In the genomic region with DNA sequence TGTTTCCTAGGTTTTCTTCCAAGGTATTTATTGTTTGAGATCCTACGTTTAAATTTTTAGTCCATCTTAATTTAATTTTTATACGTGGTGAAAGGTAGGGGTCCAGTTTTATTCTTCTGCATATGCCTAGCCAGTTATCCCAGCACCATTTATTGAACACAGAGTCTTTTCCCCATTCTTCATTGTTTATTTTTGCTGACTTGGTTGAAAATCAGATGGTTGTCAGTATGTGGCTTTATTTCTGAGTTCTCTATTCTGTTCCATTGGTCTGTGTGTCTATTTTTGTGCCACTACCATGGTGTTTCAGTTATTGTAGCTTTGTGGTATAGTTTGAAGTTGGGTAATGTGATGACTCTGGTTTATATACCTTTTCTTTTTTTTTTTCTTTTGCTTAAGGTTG, we compare ENCODE assay signal across 34 cellular contexts.
DNase-seq lines count a peak whose midpoint lies in the region; ATAC-seq, FAIRE-seq and TF ChIP-seq lines count a peak whose summit lies in the region.
"Had no signal": no experiment of that assay in that cellular context is flagged by ENCODE, and none has a peak within 500 bp of the region (broad histone marks: within the 10 kb centered on the region; RNA-seq: fewer than 3 reads in every experiment).

No MANE protein-coding gene starts in this region.

- intact Hi-C loops in HepG2 (cut with micrococcal nuclease; ENCODE audit: unreplicated experiment) (no loop called here), right lobe of liver (cut with DNase I) (no loop called here), IMR-90 (cut with micrococcal nuclease) (no loop called here), K562 (cut with micrococcal nuclease) (no loop called here)

- H2AFZ ChIP-seq in HepG2 (ENCODE audit: low read length) (no peak overlapping the region), IMR-90 (replicated peaks; ENCODE audit: low read length, poor library complexity) (no peak overlapping the region), K562 (ENCODE audit: low read depth, low read length) (no peak overlapping the region)

- H3K79me1 ChIP-seq in IMR-90 (ENCODE audit: low read depth in 1 of 2, low read length in 2 of 2): no peaks in the 10 kb centered on the region

- H3K9me1 ChIP-seq in IMR-90 (ENCODE audit: insufficient read depth, low read length) (no peaks in the 10 kb centered on the region), K562 (ENCODE audit: control insufficient read depth, insufficient read depth, low read length) (no peaks in the 10 kb centered on the region)

- H4K91ac ChIP-seq in IMR-90 (ENCODE audit: insufficient read depth, low read depth, low read length): no peak overlapping the region

- H4K20me1 ChIP-seq in HepG2 (ENCODE audit: insufficient read depth, low read length) (no peaks in the 10 kb centered on the region), IMR-90 (ENCODE audit: insufficient read depth, low read length) (no peaks in the 10 kb centered on the region), K562 (replicated peaks; ENCODE audit: control insufficient read depth, insufficient read depth, low read length) (no peaks in the 10 kb centered on the region)
- H4K20me1 ChIP-seq: BLaER1; BLaER1 treated with 17β-estradiol and CSF1 and Interleukin-3, amounts not matched to agents 10 nM and 100 nM had no signal

- ATAC-seq in HepG2 (no peak), right lobe of liver (no peak), A549 (no peak), IMR-90 (ENCODE audit: low read depth) (no peak), K562 (no peak)
- ATAC-seq: CD8-positive, alpha-beta T cell had no signal

- FAIRE-seq in HepG2 (lab: Jason Lieb, UNC) (no peak), A549 (lab: Jason Lieb, UNC) (no peak), K562 (lab: Jason Lieb, UNC) (no peak)
- FAIRE-seq: A204.1, D721Med had no signal

- H3K4me2 ChIP-seq in HepG2 (ENCODE audit: low read depth, low read length) (no peak overlapping the region), A549 (no peak overlapping the region), IMR-90 (ENCODE audit: low read depth, low read length) (no peak overlapping the region), K562 (ENCODE audit: insufficient read depth, low read length) (no peak overlapping the region)
- H3K4me2 ChIP-seq: BLaER1; BLaER1 treated with 17β-estradiol and CSF1 and Interleukin-3, amounts not matched to agents 10 nM and 100 nM had no signal

- TF ChIP-seq RAD21 in HepG2 (CRISPR knock-in tag; IDR thresholded peaks at IDR 0.05) (no peak), A549 (conservative IDR thresholded peaks at IDR 0.05 in 1 of 2, IDR thresholded peaks at IDR 0.05 in 1 of 2) (no peak), IMR-90 (IDR thresholded peaks at IDR 0.05; ENCODE audit: low read length) (no peak), K562 (CRISPR knock-in tag; conservative IDR thresholded peaks at IDR 0.05 in 1 of 2, IDR thresholded peaks at IDR 0.05 in 1 of 2) (no peak)

- BruUV-seq in HepG2 (replicated peaks; lab: Mats Ljungman, UMichigan) (no TSS peak), IMR-90 (replicated peaks; lab: Mats Ljungman, UMichigan) (no TSS peak), K562 (replicated peaks; lab: Mats Ljungman, UMichigan) (no TSS peak)

- H3K14ac ChIP-seq in IMR-90 (replicated peaks; ENCODE audit: low read depth, low read length): no peak overlapping the region

- dilution Hi-C loops in IMR-90 (cut with HindIII; ENCODE audit: low sequenced_read_pairs, unreplicated experiment): no loop called here

- H2BK5ac ChIP-seq in IMR-90 (ENCODE audit: low read depth, low read length, poor library complexity, severe bottlenecking): no peak overlapping the region

- H3K4me3 ChIP-seq in HepG2 (replicated peaks in 1 of 3; ENCODE audit: insufficient read depth in 1 of 3, low read depth in 2 of 3, low read length in 3 of 3): no peak overlapping the region
- no peak overlapping the region for H3K4me3 ChIP-seq in right lobe of liver
- no peak overlapping the region for H3K4me3 ChIP-seq in A549
- no peak overlapping the region for H3K4me3 ChIP-seq in IMR-90 (ENCODE audit: insufficient read depth, low read depth, low read length)
- no peak overlapping the region for H3K4me3 ChIP-seq in K562
- H3K4me3 ChIP-seq: BLaER1; BLaER1 treated with 17β-estradiol and CSF1 and Interleukin-3, amounts not matched to agents 10 nM and 100 nM had no signal

- H3K23ac ChIP-seq in IMR-90 (ENCODE audit: low read depth, low read length): no peak overlapping the region

- TF ChIP-seq CTCF in HepG2 (CRISPR knock-in tag; IDR thresholded peaks at IDR 0.05) (no peak), right lobe of liver (IDR thresholded peaks at IDR 0.05) (no peak), A549 (IDR thresholded peaks at IDR 0.05) (no peak), IMR-90 (conservative IDR thresholded peaks at IDR 0.05; ENCODE audit: low read depth, low read length) (no peak), K562 (IDR thresholded peaks at IDR 0.05 in 2 of 3, conservative IDR thresholded peaks at IDR 0.05 in 1 of 3; ENCODE audit: insufficient read depth in 2 of 3, low read depth in 1 of 3, low read length in 3 of 3) (no peak)

- TF ChIP-seq POLR2A in HepG2 (IDR thresholded peaks at IDR 0.05; ENCODE audit: insufficient read depth in 1 of 2, low read depth in 2 of 2, low read length in 2 of 2) (no peak), right lobe of liver (IDR thresholded peaks at IDR 0.05) (no peak), A549 (IDR thresholded peaks at IDR 0.05; ENCODE audit: low read length) (no peak), IMR-90 (IDR thresholded peaks at IDR 0.05; ENCODE audit: low read depth, low read length) (no peak), K562 (conservative IDR thresholded peaks at IDR 0.05) (no peak)

- POLR2A ChIA-PET in HepG2 (lab: Yijun Ruan, JAX): no interaction called here
- POLR2A ChIA-PET in A549 (lab: Yijun Ruan, JAX): no interaction called here
- POLR2A ChIA-PET in IMR-90 (lab: Charles Lee; ENCODE audit: unreplicated experiment): interaction anchor here (0.8 kb wide), 1 partner anchor 10 kb away, joined by 3 read pairs; no protein-coding TSS in a partner anchor
- POLR2A ChIA-PET in K562 (lab: Yijun Ruan, JAX): no interaction called here

- H3K79me2 ChIP-seq in HepG2 (ENCODE audit: insufficient read depth, low read length): no peaks in the 10 kb centered on the region
- no peaks in the 10 kb centered on the region for H3K79me2 ChIP-seq in K562 (ENCODE audit: control insufficient read depth, insufficient read depth, low read length)

- in situ Hi-C loops in HepG2 (cut with HindIII; ENCODE audit: extremely low pct_ligation_motif_present, low pct_unique_long_range_greater_than_20kb) (no loop called here), IMR-90 (cut with MboI; ENCODE audit: low sequenced_read_pairs) (no loop called here), K562 (cut with MboI) (no loop called here)

- no peak overlapping the region for H3K4ac ChIP-seq in IMR-90 (ENCODE audit: low read depth, low read length)

- no peak for DNase-seq in HepG2 (ENCODE audit: low spot score)
- no peak for DNase-seq in right lobe of liver
- DNase-seq in A549 (ENCODE audit: low read depth in 1 of 2, low spot score in 1 of 2): no peak
- DNase-seq in IMR-90: no peak
- DNase-seq in K562 (ENCODE audit: extremely low read depth in 1 of 4, low spot score in 3 of 4): no peak
- DNase-seq in activated CD8-positive, alpha-beta memory T cell treated with anti-CD3 and anti-CD28 coated beads for 24 hours: no peak
- no peak for DNase-seq in foreskin melanocyte
- no peak for DNase-seq in stimulated activated CD8-positive, alpha-beta memory T cell treated with anti-CD3 and anti-CD28 coated beads, Interleukin-4, amount 100 ng/mL, for 48 hours
- DNase-seq: 8988T; ACHN; AML-193; BE2C; C1 segment of cervical spinal cord; Caco-2; Calu3; CD4-positive, alpha-beta memory T cell; CD4-positive, alpha-beta T cell; CD4-positive, CD25-positive, alpha-beta regulatory T cell; CD8-positive, alpha-beta memory T cell; CD8-positive, alpha-beta T cell; COR-L47; DMS 273 treated with DMSO at 0.1 percent for 48 hours; DMS153; DMS53; DMS79; DMS79 treated with DMSO at 0.1 percent for 48 hours; DND-41; EL had no signal

- no peaks in the 10 kb centered on the region for H3K27me3 ChIP-seq in HepG2 (ENCODE audit: control insufficient read depth in 1 of 2, insufficient read depth in 2 of 2, low read length in 2 of 2)
- H3K27me3 ChIP-seq in right lobe of liver: no peaks in the 10 kb centered on the region
- no peaks in the 10 kb centered on the region; the same call in 1 of the 2 replicates for H3K27me3 ChIP-seq in IMR-90 (ENCODE audit: control insufficient read depth, insufficient read depth, low read length)
- no peaks in the 10 kb centered on the region for H3K27me3 ChIP-seq in K562 (ENCODE audit: control insufficient read depth in 2 of 2, insufficient read depth in 2 of 2, low read length in 2 of 2)
- H3K27me3 ChIP-seq: BE2C; BLaER1; BLaER1 treated with 17β-estradiol and CSF1 and Interleukin-3, amounts not matched to agents 10 nM and 100 nM had no signal

- H2BK20ac ChIP-seq in IMR-90 (ENCODE audit: low read depth, low read length): no peak overlapping the region

- H3K9ac ChIP-seq in HepG2 (ENCODE audit: insufficient read depth, low read depth, low read length): no peak overlapping the region
- H3K9ac ChIP-seq in IMR-90 (ENCODE audit: low read depth, low read length): no peak overlapping the region
- H3K9ac ChIP-seq in K562 (ENCODE audit: insufficient read depth in 1 of 2, low read depth in 2 of 2, low read length in 2 of 2): no peak overlapping the region
- H3K9ac ChIP-seq: BLaER1; BLaER1 treated with 17β-estradiol and CSF1 and Interleukin-3, amounts not matched to agents 10 nM and 100 nM had no signal

- H3K9me3 ChIP-seq in HepG2 (ENCODE audit: low read length) (no peaks in the 10 kb centered on the region), right lobe of liver (no peaks in the 10 kb centered on the region), A549 (no peaks in the 10 kb centered on the region), IMR-90 (ENCODE audit: control insufficient read depth, insufficient read depth, low read length) (no peaks in the 10 kb centered on the region), K562 (replicated peaks; ENCODE audit: control insufficient read depth, insufficient read depth, low read depth, low read length) (no peaks in the 10 kb centered on the region)
- H3K9me3 ChIP-seq: BE2C, BLaER1, Caco-2 had no signal

- H2BK120ac ChIP-seq in IMR-90 (ENCODE audit: low read depth, low read length): no peak overlapping the region

- no peak for TF ChIP-seq EP300 in HepG2 (IDR thresholded peaks at IDR 0.05; ENCODE audit: low read depth in 2 of 2, low read length in 2 of 2)
- TF ChIP-seq EP300 in HepG2 (CRISPR knock-in tag; IDR thresholded peaks at IDR 0.05; ENCODE audit: borderline replicate concordance): no peak
- no peak for TF ChIP-seq EP300 in A549 (IDR thresholded peaks at IDR 0.05)
- no peak for TF ChIP-seq EP300 in K562 (IDR thresholded peaks at IDR 0.05; ENCODE audit: low read length)

- H2AK9ac ChIP-seq in IMR-90 (replicated peaks; ENCODE audit: low read depth, low read length, poor library complexity): no peak overlapping the region

- no peak overlapping the region for H3K56ac ChIP-seq in IMR-90 (ENCODE audit: extremely low read depth, insufficient read depth, low read length)

- H3K36me3 ChIP-seq in HepG2 (replicated peaks in 1 of 2; ENCODE audit: control insufficient read depth in 1 of 2, insufficient read depth in 2 of 2, low read length in 2 of 2): no peaks in the 10 kb centered on the region
- no peaks in the 10 kb centered on the region for H3K36me3 ChIP-seq in right lobe of liver
- no peaks in the 10 kb centered on the region for H3K36me3 ChIP-seq in IMR-90 (ENCODE audit: control insufficient read depth, insufficient read depth, low read length)
- H3K36me3 ChIP-seq in K562 (ENCODE audit: control insufficient read depth, insufficient read depth, low read length): no peaks in the 10 kb centered on the region
- H3K36me3 ChIP-seq: BE2C; BLaER1; BLaER1 treated with 17β-estradiol and CSF1 and Interleukin-3, amounts not matched to agents 10 nM and 100 nM had no signal

- no peak overlapping the region for H4K5ac ChIP-seq in IMR-90 (ENCODE audit: low read depth, low read length)

- 2% methylated on average over 2 of the region's 2 CpGs for WGBS in HepG2 (ENCODE audit: low lambda C conversion rate)
- 42% methylated on average over 2 of the region's 2 CpGs for WGBS in right lobe of liver (ENCODE audit: insufficient coverage, low coverage, low lambda C conversion rate, missing lambda C conversion rate)
- WGBS in A549 (ENCODE audit: missing lambda C conversion rate): 65% methylated on average over 2 of the region's 2 CpGs
- WGBS in IMR-90 (ENCODE audit: extremely low coverage in 2 of 2, insufficient read length in 1 of 2), 2 experiments: no CpG with 5 or more reads among the region's 2 CpGs
- 3% methylated on average over 2 of the region's 2 CpGs for WGBS in K562 (ENCODE audit: insufficient coverage, low coverage, missing lambda C conversion rate)

- no peak overlapping the region for H4K8ac ChIP-seq in IMR-90 (ENCODE audit: low read depth in 2 of 2, low read length in 2 of 2)

- no peak overlapping the region for H3K18ac ChIP-seq in IMR-90 (ENCODE audit: low read depth, low read length)

- H2BK15ac ChIP-seq in IMR-90 (ENCODE audit: low read depth, low read length): no peak overlapping the region

- CTCF ChIA-PET in HepG2 (lab: Yijun Ruan, JAX; ENCODE audit: low intra/inter-chr PET ratio, low total read pairs): no interaction called here
- CTCF ChIA-PET in A549 (lab: Yijun Ruan, JAX): interaction anchor here (0.7 kb wide), 1 partner anchor 146 kb away, joined by 3 read pairs; no protein-coding TSS in a partner anchor
- CTCF ChIA-PET in IMR-90 (lab: Yijun Ruan, JAX): no interaction called here
- CTCF ChIA-PET in K562 (lab: Yijun Ruan, JAX; ENCODE audit: low intra/inter-chr PET ratio): no interaction called here

- H3K4me1 ChIP-seq in HepG2 (ENCODE audit: insufficient read depth, low read length) (no peaks in the 10 kb centered on the region), right lobe of liver (no peaks in the 10 kb centered on the region), A549 (no peaks in the 10 kb centered on the region), IMR-90 (ENCODE audit: control insufficient read depth, insufficient read depth, low read length) (no peaks in the 10 kb centered on the region), K562 (replicated peaks in 1 of 2; ENCODE audit: control insufficient read depth in 2 of 2, insufficient read depth in 2 of 2, low read length in 2 of 2) (no peaks in the 10 kb centered on the region)
- H3K4me1 ChIP-seq: BE2C, BLaER1, Caco-2 had no signal

- H2AK5ac ChIP-seq in IMR-90 (ENCODE audit: low read depth, low read length): no peak overlapping the region

- no peak overlapping the region for H3K27ac ChIP-seq in HepG2 (ENCODE audit: extremely low read length, insufficient read depth, low read length)
- no peak overlapping the region for H3K27ac ChIP-seq in right lobe of liver
- H3K27ac ChIP-seq in A549: no peak overlapping the region
- no peak overlapping the region for H3K27ac ChIP-seq in IMR-90 (ENCODE audit: insufficient read depth, low read length)
- H3K27ac ChIP-seq in K562 (ENCODE audit: extremely low read depth, low read depth, low read length): no peak overlapping the region
- H3K27ac ChIP-seq: 22Rv1; BLaER1; BLaER1 treated with 17β-estradiol and CSF1 and Interleukin-3, amounts not matched to agents 10 nM and 100 nM; C4-2B had no signal
